Comparison of ENCODE assay signal across 27 cellular contexts in the genomic region with DNA sequence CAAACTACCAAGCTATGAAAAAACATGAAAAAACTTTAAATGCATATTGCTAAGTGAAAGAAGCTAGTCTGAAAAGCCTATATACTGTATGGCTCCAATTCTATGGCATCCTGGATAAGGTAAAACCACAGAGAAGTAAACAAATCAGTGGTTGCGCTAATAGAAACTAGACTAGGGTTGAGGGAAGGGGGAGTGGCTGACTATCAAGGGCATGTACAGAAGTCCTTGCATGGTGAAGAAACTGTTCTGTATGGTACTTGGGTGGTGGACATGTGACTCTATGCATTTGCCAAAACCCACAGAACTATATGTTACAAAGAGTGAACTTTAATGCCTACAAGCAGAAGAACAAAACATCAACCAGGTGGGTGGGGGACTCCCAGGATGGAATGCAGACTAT.
DNase-seq lines count a peak whose midpoint lies in the region; ATAC-seq lines count a peak whose summit lies in the region.
"Had no signal": no experiment of that assay in that cellular context is flagged by ENCODE, and none has a peak within 500 bp of the region (broad histone marks: within the 10 kb centered on the region; RNA-seq: fewer than 3 reads in every experiment).

No MANE protein-coding gene starts in this region.

- peak; percentile 16 for DNase-seq in amniotic epithelial cell (ENCODE audit: low read depth)
- DNase-seq in GM03348 (ENCODE audit: low spot score): no peak
- DNase-seq in NCI-H1694 treated with DMSO at 0.1 percent for 48 hours (lab: John Stamatoyannopoulos, UW): no peak
- DNase-seq in immature natural killer cell: no peak
- DNase-seq: activated CD4-positive, alpha-beta memory T cell treated with anti-CD3 and anti-CD28 coated beads for 36 hours; activated CD8-positive, alpha-beta memory T cell treated with anti-CD3 and anti-CD28 coated beads, Interleukin-2, amount 50 U/mL, for 48 hours; activated naive CD4-positive, alpha-beta T cell treated with anti-CD3 and anti-CD28 coated beads, Interleukin-2, amount 10 ng/mL, durations not matched to agents 7 days and 5 days; amygdala; effector CD8-positive, alpha-beta T cell; hypothalamus; Kasumi-1; left colon; NCI-H1436 treated with DMSO at 0.1 percent for 48 hours; NCI-H226; NCI-H526 treated with DMSO at 0.1 percent for 48 hours; nephron progenitor cell; retina; Right ventricle myocardium superior; upper lobe of right lung had no signal

- peaks cover 5 to 31% (median 30%) of the 10 kb centered on the region in 3 donors for H3K36me3 Mint-ChIP-seq in immature natural killer cell

- H3K4me1 Mint-ChIP-seq in immature natural killer cell: no peaks in the 10 kb centered on the region
- H3K4me1 Mint-ChIP-seq: nephron progenitor cell; stimulated activated memory B cell treated with anti-CD40 and anti-IgM and Interleukin-4, amounts not matched to agents 10 μg/mL and 1 μg/mL and 100 μg/mL, for 72 hours had no signal

- H3K27ac Mint-ChIP-seq in immature natural killer cell: no peak overlapping the region
- H3K27ac Mint-ChIP-seq: activated CD4-positive, alpha-beta memory T cell treated with anti-CD3 and anti-CD28 coated beads for 36 hours; activated naive CD4-positive, alpha-beta T cell treated with anti-CD3 and anti-CD28 coated beads, Interleukin-2, amount 10 ng/mL, durations not matched to agents 7 days and 5 days; nephron progenitor cell; stimulated activated memory B cell treated with anti-CD40 and anti-IgM and Interleukin-4, amounts not matched to agents 10 μg/mL and 1 μg/mL and 100 μg/mL, for 72 hours had no signal

- no peaks in the 10 kb centered on the region for H3K9me3 Mint-ChIP-seq in immature natural killer cell
- H3K9me3 Mint-ChIP-seq: activated CD4-positive, alpha-beta memory T cell treated with anti-CD3 and anti-CD28 coated beads for 36 hours; activated naive CD4-positive, alpha-beta T cell treated with anti-CD3 and anti-CD28 coated beads, Interleukin-2, amount 10 ng/mL, durations not matched to agents 7 days and 5 days; stimulated activated memory B cell treated with anti-CD40 and anti-IgM and Interleukin-4, amounts not matched to agents 10 μg/mL and 1 μg/mL and 100 μg/mL, for 72 hours had no signal

- ATAC-seq in GM18867 (IDR thresholded peaks at IDR 0.05; ENCODE audit: unreplicated experiment) (peak; percentile 81), GM19452 (IDR thresholded peaks at IDR 0.05; ENCODE audit: unreplicated experiment) (peak; percentile 67), HG02938 (IDR thresholded peaks at IDR 0.05; ENCODE audit: unreplicated experiment) (peak; percentile 51)
- ATAC-seq: activated CD4-positive, CD25-positive, alpha-beta regulatory T cell treated with anti-CD3 and anti-CD28 coated beads, Interleukin-2, amount 50 U/mL, for 24 hours; HepG2; left colon; Panc1; SK-N-SH treated with all-trans-retinoic acid at 6 μM for 48 hours; stimulated activated memory B cell treated with anti-CD40 and anti-IgM and Interleukin-4, amounts not matched to agents 10 μg/mL and 1 μg/mL and 100 μg/mL, for 72 hours; upper lobe of right lung had no signal

- H3K27me3 Mint-ChIP-seq in immature natural killer cell (ENCODE audit: low read depth in 3 of 3): peaks cover 0 to 2% (median 0%) of the 10 kb centered on the region in 3 donors
- H3K27me3 Mint-ChIP-seq: activated CD4-positive, alpha-beta memory T cell treated with anti-CD3 and anti-CD28 coated beads for 36 hours; activated naive CD4-positive, alpha-beta T cell treated with anti-CD3 and anti-CD28 coated beads, Interleukin-2, amount 10 ng/mL, durations not matched to agents 7 days and 5 days; stimulated activated memory B cell treated with anti-CD40 and anti-IgM and Interleukin-4, amounts not matched to agents 10 μg/mL and 1 μg/mL and 100 μg/mL, for 72 hours had no signal

- H3K4me3 Mint-ChIP-seq in immature natural killer cell: no peak overlapping the region
- H3K4me3 Mint-ChIP-seq: activated CD4-positive, alpha-beta memory T cell treated with anti-CD3 and anti-CD28 coated beads for 36 hours; activated naive CD4-positive, alpha-beta T cell treated with anti-CD3 and anti-CD28 coated beads, Interleukin-2, amount 10 ng/mL, durations not matched to agents 7 days and 5 days; nephron progenitor cell; stimulated activated memory B cell treated with anti-CD40 and anti-IgM and Interleukin-4, amounts not matched to agents 10 μg/mL and 1 μg/mL and 100 μg/mL, for 72 hours had no signal
